ENCODE assay signal across 13 cellular contexts in genomic region chr14:39203659-39204606, GRCh38. TPM values are rescaled to one million over a fixed set of nuclear protein-coding genes. Genes with fewer than 3 reads are reported as not detected.
DNase-seq lines count a peak whose midpoint lies in the region; ATAC-seq, FAIRE-seq and TF ChIP-seq lines count a peak whose summit lies in the region.
"Had no signal": no experiment of that assay in that cellular context is flagged by ENCODE, and none has a peak within 500 bp of the region (broad histone marks: within the 10 kb centered on the region; RNA-seq: fewer than 3 reads in every experiment).

No MANE protein-coding gene starts in this region.

- no peak for TF ChIP-seq CTCF in astrocyte (IDR thresholded peaks at IDR 0.05; ENCODE audit: insufficient read depth, low read depth, low read length)
- no peak for TF ChIP-seq CTCF in keratinocyte (optimal IDR thresholded peaks at IDR 0.05 in 1 of 3, IDR thresholded peaks at IDR 0.05 in 1 of 3, conservative IDR thresholded peaks at IDR 0.05 in 1 of 3; ENCODE audit: extremely low read depth in 1 of 3, insufficient read depth in 2 of 3, low read length in 3 of 3)

- H3K27ac ChIP-seq in astrocyte (ENCODE audit: low read depth, low read length) (no peak overlapping the region), keratinocyte (ENCODE audit: control insufficient read depth, insufficient read depth, low read length) (peak overlapping the region; percentile 14)

- H3K9me3 ChIP-seq in astrocyte (ENCODE audit: insufficient read depth, low read depth, low read length) (no peaks in the 10 kb centered on the region), keratinocyte (ENCODE audit: control insufficient read depth, low read depth, low read length) (no peaks in the 10 kb centered on the region)

- H3K36me3 ChIP-seq in astrocyte (ENCODE audit: insufficient read depth, low read length), result no peaks in the 10 kb centered on the region
- H3K36me3 ChIP-seq in keratinocyte (ENCODE audit: control insufficient read depth in 2 of 2, extremely low read depth in 1 of 2, insufficient read depth in 2 of 2, low read length in 2 of 2), result no peaks in the 10 kb centered on the region
- no peaks in the 10 kb centered on the region for H3K36me3 ChIP-seq in H7 (replicated peaks; ENCODE audit: control insufficient read depth, insufficient read depth, low read length)

- peak overlapping the region; percentile 16 for H3K27ac Mint-ChIP-seq in astrocyte (ENCODE audit: unreplicated experiment)

- no peaks in the 10 kb centered on the region for H3K36me3 Mint-ChIP-seq in astrocyte (ENCODE audit: low read depth, unreplicated experiment)

- H2AFZ ChIP-seq in astrocyte (ENCODE audit: low read depth, low read length) (no peak overlapping the region), keratinocyte (ENCODE audit: control insufficient read depth, low read length) (peak overlapping the region; percentile 88)

- no peaks in the 10 kb centered on the region for H3K27me3 ChIP-seq in astrocyte (ENCODE audit: insufficient read depth, low read length)
- H3K27me3 ChIP-seq in keratinocyte (ENCODE audit: control insufficient read depth, extremely low read depth, insufficient read depth, low read length), result no peaks in the 10 kb centered on the region
- H3K27me3 ChIP-seq in H7 (ENCODE audit: control insufficient read depth, insufficient read depth, low read length), result no peaks in the 10 kb centered on the region

- FAIRE-seq in astrocyte (lab: Jason Lieb, UNC) (no peak), keratinocyte (lab: Jason Lieb, UNC) (no peak)

- H4K20me1 ChIP-seq in astrocyte (ENCODE audit: insufficient read depth, low read length), result no peaks in the 10 kb centered on the region
- H4K20me1 ChIP-seq in keratinocyte (ENCODE audit: control insufficient read depth, extremely low read depth, insufficient read depth, low read length), result no peaks in the 10 kb centered on the region

- H3K9ac ChIP-seq in astrocyte (ENCODE audit: low read length) (no peak overlapping the region), keratinocyte (ENCODE audit: control insufficient read depth, extremely low read depth, insufficient read depth, low read length) (no peak overlapping the region)

- no peaks in the 10 kb centered on the region for H3K79me2 ChIP-seq in astrocyte (ENCODE audit: insufficient read depth, low read length)
- no peaks in the 10 kb centered on the region for H3K79me2 ChIP-seq in keratinocyte (ENCODE audit: control insufficient read depth, insufficient read depth, low read length)

- H3K4me3 ChIP-seq in astrocyte (ENCODE audit: insufficient read depth, low read depth, low read length), result no peak overlapping the region
- H3K4me3 ChIP-seq in keratinocyte (ENCODE audit: control insufficient read depth in 2 of 3, extremely low read depth in 1 of 3, insufficient read depth in 2 of 3, low read depth in 1 of 3, low read length in 3 of 3), result no peak overlapping the region
- no peak overlapping the region for H3K4me3 ChIP-seq in H7 (ENCODE audit: insufficient read depth, low read depth, low read length)

- H3K4me1 ChIP-seq in astrocyte (ENCODE audit: insufficient read depth, low read length) (no peaks in the 10 kb centered on the region), keratinocyte (ENCODE audit: control insufficient read depth, extremely low read depth, insufficient read depth, low read length) (peaks cover 13% of the 10 kb centered on the region)

- ATAC-seq in HG02623 (IDR thresholded peaks at IDR 0.05; ENCODE audit: unreplicated experiment) (no peak), GM18502 (IDR thresholded peaks at IDR 0.05; ENCODE audit: poor library complexity, unreplicated experiment) (no peak)

- no peak overlapping the region for H3K4me2 ChIP-seq in astrocyte (ENCODE audit: low read length)
- peak overlapping the region; percentile 22 for H3K4me2 ChIP-seq in keratinocyte (ENCODE audit: control insufficient read depth, extremely low read depth, insufficient read depth, low read depth, low read length)

- dilution Hi-C loops in keratinocyte (cut with MboI; ENCODE audit: extremely low pct_ligation_motif_present, low sequenced_read_pairs), result no loop called here

- H3K27me3 Mint-ChIP-seq in astrocyte (ENCODE audit: low read depth, unreplicated experiment), result peaks cover 3% of the 10 kb centered on the region

- H3K4me3 Mint-ChIP-seq in astrocyte (ENCODE audit: unreplicated experiment), result no peak overlapping the region

- H3K9me3 Mint-ChIP-seq in astrocyte (ENCODE audit: unreplicated experiment), result no peaks in the 10 kb centered on the region

- no peaks in the 10 kb centered on the region for H3K9me1 ChIP-seq in keratinocyte (ENCODE audit: control insufficient read depth, extremely low read depth, insufficient read depth, low read length)

- peaks cover 4% of the 10 kb centered on the region for H3K4me1 Mint-ChIP-seq in astrocyte (ENCODE audit: low read depth, unreplicated experiment)

- peak; percentile 13 for DNase-seq in COLO668 (lab: John Stamatoyannopoulos, UW; ENCODE audit: unreplicated experiment)
- peak; percentile 76 for DNase-seq in HT-29 (ENCODE audit: low spot score)
- no peak for DNase-seq in astrocyte (ENCODE audit: low read depth)
- no peak for DNase-seq in keratinocyte (ENCODE audit: low read depth, low spot score)
- DNase-seq in H7, result no peak
- DNase-seq in AG08395 (ENCODE audit: low spot score), result no peak
- DNase-seq: DMS79 treated with DMSO at 0.1 percent for 48 hours, KG1, NCI-H187, NCI-H774, SIG-M5 had no signal

RNA-seq across cellular contexts. Expression of gene PNN, which starts 28.9 kb away (rescaled TPM):
- total RNA-seq in HT-29 (2014; rRNA removed; shearing (Covaris generic)), result 20.5 and 26.6 TPM in 2 replicates
- 67.3 and 78.1 TPM in 2 replicates for total RNA-seq in astrocyte
- polyA plus RNA-seq in keratinocyte, result 14.8 to 30.6 TPM (median 16.2 TPM) in 3 replicates
- polyA plus RNA-seq in keratinocyte (2011; ENCODE audit: low read depth), result 181 TPM
- 7.9 TPM in 2 replicates for polyA plus RNA-seq in keratinocyte (2011; cell fraction: cytosol; rRNA removed)
- 82.9 and 93.0 TPM in 2 replicates for polyA plus RNA-seq in keratinocyte (2011; cell fraction: nucleus; rRNA removed)
- polyA plus RNA-seq in keratinocyte (2012; ENCODE audit: low replicate concordance), result 35.7 and 37.3 TPM in 2 replicates
- 6.1 to 15.6 TPM (median 14.7 TPM) in 3 replicates for polyA minus RNA-seq in keratinocyte
- polyA minus RNA-seq in keratinocyte (2011; cell fraction: cytosol; rRNA and poly(A)+ RNA removed), result 3.8 TPM
- 7.9 and 17.8 TPM in 2 replicates for polyA minus RNA-seq in keratinocyte (2011; cell fraction: nucleus; rRNA and poly(A)+ RNA removed)
- 24.0 and 46.5 TPM in 2 replicates for total RNA-seq in H7 (2014; rRNA removed; shearing (Covaris generic))

RNA-seq across cellular contexts. Expression of gene MIA2, which starts 29.8 kb away (rescaled TPM):
- 6.2 and 8.0 TPM in 2 replicates for total RNA-seq in HT-29 (2014; rRNA removed; shearing (Covaris generic))
- total RNA-seq in astrocyte, result 18.2 and 20.7 TPM in 2 replicates
- 12.9 to 21.9 TPM (median 21.0 TPM) in 3 replicates for polyA plus RNA-seq in keratinocyte
- polyA plus RNA-seq in keratinocyte (2011; ENCODE audit: low read depth), result 53.1 TPM
- 10.1 and 18.4 TPM in 2 replicates for polyA plus RNA-seq in keratinocyte (2011; cell fraction: cytosol; rRNA removed)
- polyA plus RNA-seq in keratinocyte (2011; cell fraction: nucleus; rRNA removed), result 28.1 and 36.2 TPM in 2 replicates
- 11.3 and 21.1 TPM in 2 replicates for polyA plus RNA-seq in keratinocyte (2012; ENCODE audit: low replicate concordance)
- 3.0 to 12.7 TPM (median 11.3 TPM) in 3 replicates for polyA minus RNA-seq in keratinocyte
- polyA minus RNA-seq in keratinocyte (2011; cell fraction: cytosol; rRNA and poly(A)+ RNA removed), result 7.7 TPM
- 14.9 and 22.6 TPM in 2 replicates for polyA minus RNA-seq in keratinocyte (2011; cell fraction: nucleus; rRNA and poly(A)+ RNA removed)
- total RNA-seq in H7 (2014; rRNA removed; shearing (Covaris generic)), result 11.0 and 13.4 TPM in 2 replicates

RNA-seq across cellular contexts. Expression of gene TRAPPC6B, which starts 33.8 kb away (rescaled TPM):
- total RNA-seq in HT-29 (2014; rRNA removed; shearing (Covaris generic)), result 5.7 and 7.2 TPM in 2 replicates
- total RNA-seq in astrocyte, result 28.9 and 35.2 TPM in 2 replicates
- 16.2 to 21.7 TPM (median 18.4 TPM) in 3 replicates for polyA plus RNA-seq in keratinocyte
- 30.2 TPM for polyA plus RNA-seq in keratinocyte (2011; ENCODE audit: low read depth)
- 11.4 and 20.5 TPM in 2 replicates for polyA plus RNA-seq in keratinocyte (2011; cell fraction: cytosol; rRNA removed)
- polyA plus RNA-seq in keratinocyte (2011; cell fraction: nucleus; rRNA removed), result 17.4 and 22.4 TPM in 2 replicates
- 12.8 and 20.1 TPM in 2 replicates for polyA plus RNA-seq in keratinocyte (2012; ENCODE audit: low replicate concordance)
- polyA minus RNA-seq in keratinocyte, result 7.6 to 15.0 TPM (median 8.8 TPM) in 3 replicates
- polyA minus RNA-seq in keratinocyte (2011; cell fraction: cytosol; rRNA and poly(A)+ RNA removed), result 15.3 TPM
- 8.7 and 17.5 TPM in 2 replicates for polyA minus RNA-seq in keratinocyte (2011; cell fraction: nucleus; rRNA and poly(A)+ RNA removed)
- total RNA-seq in H7 (2014; rRNA removed; shearing (Covaris generic)), result 13.3 and 19.0 TPM in 2 replicates

Comparison
In these comparisons a context has a peak if more than half of its experiments do, and no peak if none do; other contexts are left out.
1. DNase-seq: peak in COLO668 (single experiment) and HT-29 (single experiment); none in astrocyte (single experiment), keratinocyte (single experiment), H7 (single experiment) and AG08395 (single experiment).